ENCODE assay signal across 1 cellular context in the genomic region with DNA sequence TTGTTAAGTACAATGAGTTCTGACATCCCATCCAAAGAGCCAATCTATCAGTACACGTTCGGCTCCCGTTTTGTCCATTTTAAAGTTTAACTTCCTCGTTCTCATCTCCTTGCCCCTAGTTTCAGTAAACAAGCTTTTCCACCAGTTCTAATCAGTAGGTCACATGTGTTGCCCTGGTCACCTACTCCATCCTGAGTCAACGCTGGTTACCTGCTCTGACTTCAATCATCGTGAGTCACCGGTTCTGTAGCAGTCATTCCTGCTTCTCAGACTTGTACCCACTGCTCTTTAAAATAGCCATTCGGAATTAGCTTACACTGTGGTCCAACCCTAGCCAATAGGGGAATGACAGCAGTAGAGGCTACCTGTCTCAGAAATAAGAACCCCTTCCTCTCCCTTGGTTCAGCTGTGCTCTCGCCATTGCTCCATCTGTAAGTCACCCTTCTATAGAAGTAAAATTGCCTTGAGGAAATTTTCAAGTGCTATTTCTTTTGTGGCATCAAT.
TF ChIP-seq lines count a peak whose summit lies in the region.

No MANE protein-coding gene starts in this region.

TF ChIP-seq in HepG2, 621 proteins besides CTCF, POLR2A, EP300 and RAD21 (continued from another document and continues in another):
- TF ChIP-seq, protein P1, sequence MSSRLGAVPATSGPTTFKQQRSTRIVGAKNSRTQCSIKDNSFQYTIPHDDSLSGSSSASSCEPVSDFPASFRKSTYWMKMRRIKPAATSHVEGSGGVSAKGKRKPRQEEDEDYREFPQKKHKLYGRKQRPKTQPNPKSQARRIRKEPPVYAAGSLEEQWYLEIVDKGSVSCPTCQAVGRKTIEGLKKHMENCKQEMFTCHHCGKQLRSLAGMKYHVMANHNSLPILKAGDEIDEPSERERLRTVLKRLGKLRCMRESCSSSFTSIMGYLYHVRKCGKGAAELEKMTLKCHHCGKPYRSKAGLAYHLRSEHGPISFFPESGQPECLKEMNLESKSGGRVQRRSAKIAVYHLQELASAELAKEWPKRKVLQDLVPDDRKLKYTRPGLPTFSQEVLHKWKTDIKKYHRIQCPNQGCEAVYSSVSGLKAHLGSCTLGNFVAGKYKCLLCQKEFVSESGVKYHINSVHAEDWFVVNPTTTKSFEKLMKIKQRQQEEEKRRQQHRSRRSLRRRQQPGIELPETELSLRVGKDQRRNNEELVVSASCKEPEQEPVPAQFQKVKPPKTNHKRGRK (CRISPR knock-in tag; IDR thresholded peaks at IDR 0.05), result no peak
- TF ChIP-seq ZNF468 (CRISPR knock-in tag; IDR thresholded peaks at IDR 0.05) (no peak), ZNF510 (CRISPR knock-in tag; IDR thresholded peaks at IDR 0.05; ENCODE audit: low read depth) (peak; percentile 89; the same call in 1 of the 2 replicates), JDP2 (CRISPR knock-in tag; IDR thresholded peaks at IDR 0.05; ENCODE audit: borderline replicate concordance) (no peak), ZMYM2 (CRISPR knock-in tag; IDR thresholded peaks at IDR 0.05) (peak; percentile 70), PLRG1 (conservative IDR thresholded peaks at IDR 0.05) (no peak), ATF7 (IDR thresholded peaks at IDR 0.05) (no peak), ATF7 (CRISPR knock-in tag; IDR thresholded peaks at IDR 0.05) (peak; percentile 61; the same call in 1 of the 2 replicates), NFYC (CRISPR knock-in tag; IDR thresholded peaks at IDR 0.05) (0 out of 2 replicates have a peak, but pooled peaks have one; percentile 48), BRCA1 (CRISPR knock-in tag; IDR thresholded peaks at IDR 0.05) (peak; percentile 48; the same call in 1 of the 2 replicates), MEIS1 (CRISPR knock-in tag; IDR thresholded peaks at IDR 0.05; ENCODE audit: borderline replicate concordance) (peak; percentile 92; the same call in 1 of the 2 replicates), ZSCAN21 (CRISPR knock-in tag; IDR thresholded peaks at IDR 0.05; ENCODE audit: borderline replicate concordance) (no peak; the same call in none of the 2 replicates), KDM1A (CRISPR knock-in tag; IDR thresholded peaks at IDR 0.05) (peak; percentile 65; the same call in 1 of the 2 replicates), ZNF263 (CRISPR knock-in tag; IDR thresholded peaks at IDR 0.05) (no peak), MTA3 (CRISPR knock-in tag; IDR thresholded peaks at IDR 0.05) (no peak), TEAD3 (CRISPR knock-in tag; optimal IDR thresholded peaks at IDR 0.05; ENCODE audit: borderline replicate concordance) (peak; percentile 68), KDM2A (CRISPR knock-in tag; IDR thresholded peaks at IDR 0.05; ENCODE audit: borderline replicate concordance, low read depth) (peak; percentile 52), HOXA7 (CRISPR knock-in tag; IDR thresholded peaks at IDR 0.05) (no peak), AGO2 (optimal IDR thresholded peaks at IDR 0.05; ENCODE audit: low read depth, low read length) (no peak), CAMTA2 (CRISPR knock-in tag; IDR thresholded peaks at IDR 0.05; ENCODE audit: borderline replicate concordance) (no peak), MZF1 (CRISPR knock-in tag; IDR thresholded peaks at IDR 0.05; ENCODE audit: borderline replicate concordance) (no peak), ZNF879 (CRISPR knock-in tag; IDR thresholded peaks at IDR 0.05) (no peak), ZNF549 (CRISPR knock-in tag; IDR thresholded peaks at IDR 0.05) (no peak), ZNF775 (CRISPR knock-in tag; IDR thresholded peaks at IDR 0.05; ENCODE audit: borderline replicate concordance) (no peak), ZNF546 (CRISPR knock-in tag; conservative IDR thresholded peaks at IDR 0.05) (no peak), POLR2G (IDR thresholded peaks at IDR 0.05; ENCODE audit: low read depth, low read length) (peak; percentile 48; the same call in 1 of the 2 replicates), NR3C1 (CRISPR knock-in tag; IDR thresholded peaks at IDR 0.05) (no peak), YEATS4 (CRISPR knock-in tag; IDR thresholded peaks at IDR 0.05; ENCODE audit: borderline replicate concordance) (peak; percentile 71; the same call in 1 of the 2 replicates), ZNF703 (CRISPR knock-in tag; IDR thresholded peaks at IDR 0.05; ENCODE audit: borderline replicate concordance) (no peak)
- TF ChIP-seq, protein P2, sequence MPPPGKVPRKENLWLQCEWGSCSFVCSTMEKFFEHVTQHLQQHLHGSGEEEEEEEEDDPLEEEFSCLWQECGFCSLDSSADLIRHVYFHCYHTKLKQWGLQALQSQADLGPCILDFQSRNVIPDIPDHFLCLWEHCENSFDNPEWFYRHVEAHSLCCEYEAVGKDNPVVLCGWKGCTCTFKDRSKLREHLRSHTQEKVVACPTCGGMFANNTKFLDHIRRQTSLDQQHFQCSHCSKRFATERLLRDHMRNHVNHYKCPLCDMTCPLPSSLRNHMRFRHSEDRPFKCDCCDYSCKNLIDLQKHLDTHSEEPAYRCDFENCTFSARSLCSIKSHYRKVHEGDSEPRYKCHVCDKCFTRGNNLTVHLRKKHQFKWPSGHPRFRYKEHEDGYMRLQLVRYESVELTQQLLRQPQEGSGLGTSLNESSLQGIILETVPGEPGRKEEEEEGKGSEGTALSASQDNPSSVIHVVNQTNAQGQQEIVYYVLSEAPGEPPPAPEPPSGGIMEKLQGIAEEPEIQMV (CRISPR knock-in tag; IDR thresholded peaks at IDR 0.05; ENCODE audit: low read depth), result peak; percentile 75; the same call in 1 of the 2 replicates
- TF ChIP-seq, protein P3, sequence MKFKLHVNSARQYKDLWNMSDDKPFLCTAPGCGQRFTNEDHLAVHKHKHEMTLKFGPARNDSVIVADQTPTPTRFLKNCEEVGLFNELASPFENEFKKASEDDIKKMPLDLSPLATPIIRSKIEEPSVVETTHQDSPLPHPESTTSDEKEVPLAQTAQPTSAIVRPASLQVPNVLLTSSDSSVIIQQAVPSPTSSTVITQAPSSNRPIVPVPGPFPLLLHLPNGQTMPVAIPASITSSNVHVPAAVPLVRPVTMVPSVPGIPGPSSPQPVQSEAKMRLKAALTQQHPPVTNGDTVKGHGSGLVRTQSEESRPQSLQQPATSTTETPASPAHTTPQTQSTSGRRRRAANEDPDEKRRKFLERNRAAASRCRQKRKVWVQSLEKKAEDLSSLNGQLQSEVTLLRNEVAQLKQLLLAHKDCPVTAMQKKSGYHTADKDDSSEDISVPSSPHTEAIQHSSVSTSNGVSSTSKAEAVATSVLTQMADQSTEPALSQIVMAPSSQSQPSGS (CRISPR knock-in tag; IDR thresholded peaks at IDR 0.05), result peak; percentile 40; the same call in 1 of the 2 replicates
- TF ChIP-seq, protein P4, sequence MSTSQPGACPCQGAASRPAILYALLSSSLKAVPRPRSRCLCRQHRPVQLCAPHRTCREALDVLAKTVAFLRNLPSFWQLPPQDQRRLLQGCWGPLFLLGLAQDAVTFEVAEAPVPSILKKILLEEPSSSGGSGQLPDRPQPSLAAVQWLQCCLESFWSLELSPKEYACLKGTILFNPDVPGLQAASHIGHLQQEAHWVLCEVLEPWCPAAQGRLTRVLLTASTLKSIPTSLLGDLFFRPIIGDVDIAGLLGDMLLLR (CRISPR knock-in tag; IDR thresholded peaks at IDR 0.05), result no peak
- TF ChIP-seq, protein P5, sequence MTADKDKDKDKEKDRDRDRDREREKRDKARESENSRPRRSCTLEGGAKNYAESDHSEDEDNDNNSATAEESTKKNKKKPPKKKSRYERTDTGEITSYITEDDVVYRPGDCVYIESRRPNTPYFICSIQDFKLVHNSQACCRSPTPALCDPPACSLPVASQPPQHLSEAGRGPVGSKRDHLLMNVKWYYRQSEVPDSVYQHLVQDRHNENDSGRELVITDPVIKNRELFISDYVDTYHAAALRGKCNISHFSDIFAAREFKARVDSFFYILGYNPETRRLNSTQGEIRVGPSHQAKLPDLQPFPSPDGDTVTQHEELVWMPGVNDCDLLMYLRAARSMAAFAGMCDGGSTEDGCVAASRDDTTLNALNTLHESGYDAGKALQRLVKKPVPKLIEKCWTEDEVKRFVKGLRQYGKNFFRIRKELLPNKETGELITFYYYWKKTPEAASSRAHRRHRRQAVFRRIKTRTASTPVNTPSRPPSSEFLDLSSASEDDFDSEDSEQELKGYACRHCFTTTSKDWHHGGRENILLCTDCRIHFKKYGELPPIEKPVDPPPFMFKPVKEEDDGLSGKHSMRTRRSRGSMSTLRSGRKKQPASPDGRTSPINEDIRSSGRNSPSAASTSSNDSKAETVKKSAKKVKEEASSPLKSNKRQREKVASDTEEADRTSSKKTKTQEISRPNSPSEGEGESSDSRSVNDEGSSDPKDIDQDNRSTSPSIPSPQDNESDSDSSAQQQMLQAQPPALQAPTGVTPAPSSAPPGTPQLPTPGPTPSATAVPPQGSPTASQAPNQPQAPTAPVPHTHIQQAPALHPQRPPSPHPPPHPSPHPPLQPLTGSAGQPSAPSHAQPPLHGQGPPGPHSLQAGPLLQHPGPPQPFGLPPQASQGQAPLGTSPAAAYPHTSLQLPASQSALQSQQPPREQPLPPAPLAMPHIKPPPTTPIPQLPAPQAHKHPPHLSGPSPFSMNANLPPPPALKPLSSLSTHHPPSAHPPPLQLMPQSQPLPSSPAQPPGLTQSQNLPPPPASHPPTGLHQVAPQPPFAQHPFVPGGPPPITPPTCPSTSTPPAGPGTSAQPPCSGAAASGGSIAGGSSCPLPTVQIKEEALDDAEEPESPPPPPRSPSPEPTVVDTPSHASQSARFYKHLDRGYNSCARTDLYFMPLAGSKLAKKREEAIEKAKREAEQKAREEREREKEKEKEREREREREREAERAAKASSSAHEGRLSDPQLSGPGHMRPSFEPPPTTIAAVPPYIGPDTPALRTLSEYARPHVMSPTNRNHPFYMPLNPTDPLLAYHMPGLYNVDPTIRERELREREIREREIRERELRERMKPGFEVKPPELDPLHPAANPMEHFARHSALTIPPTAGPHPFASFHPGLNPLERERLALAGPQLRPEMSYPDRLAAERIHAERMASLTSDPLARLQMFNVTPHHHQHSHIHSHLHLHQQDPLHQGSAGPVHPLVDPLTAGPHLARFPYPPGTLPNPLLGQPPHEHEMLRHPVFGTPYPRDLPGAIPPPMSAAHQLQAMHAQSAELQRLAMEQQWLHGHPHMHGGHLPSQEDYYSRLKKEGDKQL (CRISPR knock-in tag; IDR thresholded peaks at IDR 0.05; ENCODE audit: low read depth), result no peak
- TF ChIP-seq, protein P6, sequence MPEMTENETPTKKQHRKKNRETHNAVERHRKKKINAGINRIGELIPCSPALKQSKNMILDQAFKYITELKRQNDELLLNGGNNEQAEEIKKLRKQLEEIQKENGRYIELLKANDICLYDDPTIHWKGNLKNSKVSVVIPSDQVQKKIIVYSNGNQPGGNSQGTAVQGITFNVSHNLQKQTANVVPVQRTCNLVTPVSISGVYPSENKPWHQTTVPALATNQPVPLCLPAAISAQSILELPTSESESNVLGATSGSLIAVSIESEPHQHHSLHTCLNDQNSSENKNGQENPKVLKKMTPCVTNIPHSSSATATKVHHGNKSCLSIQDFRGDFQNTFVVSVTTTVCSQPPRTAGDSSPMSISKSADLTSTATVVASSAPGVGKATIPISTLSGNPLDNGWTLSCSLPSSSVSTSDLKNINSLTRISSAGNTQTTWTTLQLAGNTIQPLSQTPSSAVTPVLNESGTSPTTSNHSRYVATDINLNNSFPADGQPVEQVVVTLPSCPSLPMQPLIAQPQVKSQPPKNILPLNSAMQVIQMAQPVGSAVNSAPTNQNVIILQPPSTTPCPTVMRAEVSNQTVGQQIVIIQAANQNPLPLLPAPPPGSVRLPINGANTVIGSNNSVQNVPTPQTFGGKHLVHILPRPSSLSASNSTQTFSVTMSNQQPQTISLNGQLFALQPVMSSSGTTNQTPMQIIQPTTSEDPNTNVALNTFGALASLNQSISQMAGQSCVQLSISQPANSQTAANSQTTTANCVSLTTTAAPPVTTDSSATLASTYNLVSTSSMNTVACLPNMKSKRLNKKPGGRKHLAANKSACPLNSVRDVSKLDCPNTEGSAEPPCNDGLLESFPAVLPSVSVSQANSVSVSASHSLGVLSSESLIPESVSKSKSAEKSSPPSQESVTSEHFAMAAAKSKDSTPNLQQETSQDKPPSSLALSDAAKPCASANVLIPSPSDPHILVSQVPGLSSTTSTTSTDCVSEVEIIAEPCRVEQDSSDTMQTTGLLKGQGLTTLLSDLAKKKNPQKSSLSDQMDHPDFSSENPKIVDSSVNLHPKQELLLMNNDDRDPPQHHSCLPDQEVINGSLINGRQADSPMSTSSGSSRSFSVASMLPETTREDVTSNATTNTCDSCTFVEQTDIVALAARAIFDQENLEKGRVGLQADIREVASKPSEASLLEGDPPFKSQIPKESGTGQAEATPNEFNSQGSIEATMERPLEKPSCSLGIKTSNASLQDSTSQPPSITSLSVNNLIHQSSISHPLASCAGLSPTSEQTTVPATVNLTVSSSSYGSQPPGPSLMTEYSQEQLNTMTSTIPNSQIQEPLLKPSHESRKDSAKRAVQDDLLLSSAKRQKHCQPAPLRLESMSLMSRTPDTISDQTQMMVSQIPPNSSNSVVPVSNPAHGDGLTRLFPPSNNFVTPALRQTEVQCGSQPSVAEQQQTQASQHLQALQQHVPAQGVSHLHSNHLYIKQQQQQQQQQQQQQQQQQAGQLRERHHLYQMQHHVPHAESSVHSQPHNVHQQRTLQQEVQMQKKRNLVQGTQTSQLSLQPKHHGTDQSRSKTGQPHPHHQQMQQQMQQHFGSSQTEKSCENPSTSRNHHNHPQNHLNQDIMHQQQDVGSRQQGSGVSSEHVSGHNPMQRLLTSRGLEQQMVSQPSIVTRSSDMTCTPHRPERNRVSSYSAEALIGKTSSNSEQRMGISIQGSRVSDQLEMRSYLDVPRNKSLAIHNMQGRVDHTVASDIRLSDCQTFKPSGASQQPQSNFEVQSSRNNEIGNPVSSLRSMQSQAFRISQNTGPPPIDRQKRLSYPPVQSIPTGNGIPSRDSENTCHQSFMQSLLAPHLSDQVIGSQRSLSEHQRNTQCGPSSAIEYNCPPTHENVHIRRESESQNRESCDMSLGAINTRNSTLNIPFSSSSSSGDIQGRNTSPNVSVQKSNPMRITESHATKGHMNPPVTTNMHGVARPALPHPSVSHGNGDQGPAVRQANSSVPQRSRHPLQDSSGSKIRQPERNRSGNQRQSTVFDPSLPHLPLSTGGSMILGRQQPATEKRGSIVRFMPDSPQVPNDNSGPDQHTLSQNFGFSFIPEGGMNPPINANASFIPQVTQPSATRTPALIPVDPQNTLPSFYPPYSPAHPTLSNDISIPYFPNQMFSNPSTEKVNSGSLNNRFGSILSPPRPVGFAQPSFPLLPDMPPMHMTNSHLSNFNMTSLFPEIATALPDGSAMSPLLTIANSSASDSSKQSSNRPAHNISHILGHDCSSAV (CRISPR knock-in tag; IDR thresholded peaks at IDR 0.05; ENCODE audit: borderline replicate concordance), result no peak
- TF ChIP-seq, protein P7, sequence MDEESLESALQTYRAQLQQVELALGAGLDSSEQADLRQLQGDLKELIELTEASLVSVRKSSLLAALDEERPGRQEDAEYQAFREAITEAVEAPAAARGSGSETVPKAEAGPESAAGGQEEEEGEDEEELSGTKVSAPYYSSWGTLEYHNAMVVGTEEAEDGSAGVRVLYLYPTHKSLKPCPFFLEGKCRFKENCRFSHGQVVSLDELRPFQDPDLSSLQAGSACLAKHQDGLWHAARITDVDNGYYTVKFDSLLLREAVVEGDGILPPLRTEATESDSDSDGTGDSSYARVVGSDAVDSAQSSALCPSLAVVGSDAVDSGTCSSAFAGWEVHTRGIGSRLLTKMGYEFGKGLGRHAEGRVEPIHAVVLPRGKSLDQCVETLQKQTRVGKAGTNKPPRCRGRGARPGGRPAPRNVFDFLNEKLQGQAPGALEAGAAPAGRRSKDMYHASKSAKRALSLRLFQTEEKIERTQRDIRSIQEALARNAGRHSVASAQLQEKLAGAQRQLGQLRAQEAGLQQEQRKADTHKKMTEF (CRISPR knock-in tag; IDR thresholded peaks at IDR 0.05), result peak; percentile 60
- TF ChIP-seq, protein P8, sequence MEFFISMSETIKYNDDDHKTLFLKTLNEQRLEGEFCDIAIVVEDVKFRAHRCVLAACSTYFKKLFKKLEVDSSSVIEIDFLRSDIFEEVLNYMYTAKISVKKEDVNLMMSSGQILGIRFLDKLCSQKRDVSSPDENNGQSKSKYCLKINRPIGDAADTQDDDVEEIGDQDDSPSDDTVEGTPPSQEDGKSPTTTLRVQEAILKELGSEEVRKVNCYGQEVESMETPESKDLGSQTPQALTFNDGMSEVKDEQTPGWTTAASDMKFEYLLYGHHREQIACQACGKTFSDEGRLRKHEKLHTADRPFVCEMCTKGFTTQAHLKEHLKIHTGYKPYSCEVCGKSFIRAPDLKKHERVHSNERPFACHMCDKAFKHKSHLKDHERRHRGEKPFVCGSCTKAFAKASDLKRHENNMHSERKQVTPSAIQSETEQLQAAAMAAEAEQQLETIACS (CRISPR knock-in tag; IDR thresholded peaks at IDR 0.05), result no peak
